Comparison of ENCODE assay signal across 1 cellular context in genomic region chr19:14504575-14504974, GRCh38. TPM values are rescaled to one million over a fixed set of nuclear protein-coding genes. Genes with fewer than 3 reads are reported as not detected.
"Had no signal": no experiment of that assay in that cellular context is flagged by ENCODE, and none has a peak within 500 bp of the region (broad histone marks: within the 10 kb centered on the region; RNA-seq: fewer than 3 reads in every experiment).

No MANE protein-coding gene starts in this region.

RNA-seq across cellular contexts. Expression of gene PTGER1, which starts 29.4 kb away (rescaled TPM):
- polyA plus RNA-seq: right cardiac atrium had no signal
